Comparison of ENCODE assay signal across 8 cellular contexts in genomic region chr12:50166776-50167025, GRCh38. TPM values are rescaled to one million over a fixed set of nuclear protein-coding genes. Genes with fewer than 3 reads are reported as not detected.
DNase-seq lines count a peak whose midpoint lies in the region; ATAC-seq and TF ChIP-seq lines count a peak whose summit lies in the region.

No MANE protein-coding gene starts in this region.

- no peaks in the 10 kb centered on the region for H3K36me3 ChIP-seq in right atrium auricular region
- no peaks in the 10 kb centered on the region for H3K36me3 ChIP-seq in spleen

- peaks cover 0 to 18% of the 10 kb centered on the region in 2 donors for H3K4me1 ChIP-seq in right atrium auricular region
- H3K4me1 ChIP-seq in spleen: peaks cover 10 to 56% (median 32%) of the 10 kb centered on the region in 6 donors

- WGBS in spleen, 5 donors: 0 to 1% (median 1%) methylated on average over 10 of the region's 10 CpGs

- H3K4me3 ChIP-seq in right atrium auricular region (peak overlapping the region; percentile 95 to 99), spleen (peak overlapping the region; percentile 84 to 97 (median 89))

- no peaks in the 10 kb centered on the region for H3K9me3 Mint-ChIP-seq in activated T-cell treated with anti-CD3 and anti-CD28 coated beads, Interleukin-2, amount 50 U/mL, for 72 hours

- TF ChIP-seq CTCF in right atrium auricular region (IDR thresholded peaks at IDR 0.05) (no peak), spleen (IDR thresholded peaks at IDR 0.05 in 8 of 11, conservative IDR thresholded peaks at IDR 0.05 in 3 of 11) (no peak)

- H3K27ac ChIP-seq in right atrium auricular region (peak overlapping the region; percentile 95 to 98), spleen (peak overlapping the region; percentile 88 to 96 (median 94))

- in situ Hi-C loops in KBM-7 (cut with MboI; ENCODE audit: low pct_unique_long_range_greater_than_20kb, low sequenced_read_pairs): no loop called here

- intact Hi-C loops in spleen (cut with DNase I; ENCODE audit: low total_unique reads): loop anchor here (5.0 kb wide), 1 partner anchor 79 kb away; the partner anchor contains the start of gene SMARCD1

- H3K27me3 ChIP-seq in right atrium auricular region (no peaks in the 10 kb centered on the region), spleen (replicated peaks in 1 of 7) (no peaks in the 10 kb centered on the region)

- H3K36me3 Mint-ChIP-seq in activated T-cell treated with anti-CD3 and anti-CD28 coated beads, Interleukin-2, amount 50 U/mL, for 72 hours (ENCODE audit: insufficient read depth in 2 of 2): peaks cover 6 to 8% of the 10 kb centered on the region in 2 donors

- H3K27ac Mint-ChIP-seq in activated T-cell treated with anti-CD3 and anti-CD28 coated beads, Interleukin-2, amount 50 U/mL, for 72 hours: peak overlapping the region; percentile 82

- no peaks in the 10 kb centered on the region for H3K27me3 Mint-ChIP-seq in activated T-cell treated with anti-CD3 and anti-CD28 coated beads, Interleukin-2, amount 50 U/mL, for 72 hours (ENCODE audit: low read depth)

- DNase-seq in CMK (ENCODE audit: low read depth) (peak; percentile 60), right atrium auricular region (ENCODE audit: low spot score) (peak; percentile 60), spleen (no peak), KBM-7 (no peak), GM19238 (ENCODE audit: insufficient read length, low spot score) (no peak), NCI-H1417 (lab: John Stamatoyannopoulos, UW) (no peak)
- peak; percentile 81 to 83 for DNase-seq in activated T-cell treated with anti-CD3 and anti-CD28 coated beads, Interleukin-2, amount 50 U/mL, for 72 hours

- peak overlapping the region; percentile 88 to 97 for H3K4me3 Mint-ChIP-seq in activated T-cell treated with anti-CD3 and anti-CD28 coated beads, Interleukin-2, amount 50 U/mL, for 72 hours

- no peak for TF ChIP-seq POLR2A in spleen (IDR thresholded peaks at IDR 0.05)

- peak; percentile 26 for ATAC-seq in HG03175 (IDR thresholded peaks at IDR 0.05; ENCODE audit: unreplicated experiment)
- peak; percentile 41 to 54 for ATAC-seq in activated T-cell treated with anti-CD3 and anti-CD28 coated beads, Interleukin-2, amount 50 U/mL, for 72 hours (replicated peaks in 1 of 2)

- H3K4me1 Mint-ChIP-seq in activated T-cell treated with anti-CD3 and anti-CD28 coated beads, Interleukin-2, amount 50 U/mL, for 72 hours (ENCODE audit: low read depth): peaks cover 45% of the 10 kb centered on the region

- no peaks in the 10 kb centered on the region for H3K9me3 ChIP-seq in right atrium auricular region
- no peaks in the 10 kb centered on the region for H3K9me3 ChIP-seq in spleen

RNA-seq across cellular contexts. Expression of gene CERS5, which starts 0.5 kb away (rescaled TPM):
- 10 to 100 TPM; 82.5 to 87.6 TPM for total RNA-seq in activated T-cell treated with anti-CD3 and anti-CD28 coated beads, Interleukin-2, amount 50 U/mL, for 72 hours
- total RNA-seq in right atrium auricular region: 10 to 100 TPM in 1 of 2 donors, 1 to 10 TPM in 1; 6.7 to 11.2 TPM
- 10 to 100 TPM; 21.8 to 55.9 (median 41.3) TPM for total RNA-seq in spleen
- polyA plus RNA-seq in spleen: 10 to 100 TPM; 40.3 to 90.8 (median 58.1) TPM

RNA-seq across cellular contexts. Expression of gene COX14, which starts 54.7 kb away (rescaled TPM):
- total RNA-seq in activated T-cell treated with anti-CD3 and anti-CD28 coated beads, Interleukin-2, amount 50 U/mL, for 72 hours: 10 to 100 TPM; 41.5 to 50.1 TPM
- 100 to 1,000 TPM; 139 to 181 TPM for total RNA-seq in right atrium auricular region
- 10 to 100 TPM; 45.9 to 68.2 (median 52.7) TPM for total RNA-seq in spleen
- polyA plus RNA-seq in spleen: 100 to 1,000 TPM in 1 of 3 donors, 10 to 100 TPM in 2; 75.5 to 116 (median 81.9) TPM

Comparison
In these comparisons a context has a peak if more than half of its experiments do, and no peak if none do; other contexts are left out.
1. DNase-seq: peak in CMK (single experiment), activated T-cell treated with anti-CD3 and anti-CD28 coated beads, Interleukin-2, amount 50 U/mL, for 72 hours (2 of 2) and right atrium auricular region (single experiment); none in spleen (single experiment), KBM-7 (single experiment), GM19238 (single experiment) and NCI-H1417 (0 of 3).